1 cellular context compared by ENCODE assay signal in genomic region chr3:5238545-5238944, GRCh38.
TF ChIP-seq lines count a peak whose summit lies in the region.

No MANE protein-coding gene starts in this region.

TF ChIP-seq in K562, 482 proteins besides CTCF, POLR2A, EP300 and RAD21:
- TF ChIP-seq EZH2 (IDR thresholded peaks at IDR 0.05; ENCODE audit: borderline replicate concordance, low read depth, low read length) (no peak), BRF1 (IDR thresholded peaks at IDR 0.05; ENCODE audit: borderline replicate concordance, extremely low read depth, insufficient read length) (no peak), REST (CRISPR knock-in tag; IDR thresholded peaks at IDR 0.05; ENCODE audit: low read depth) (no peak), MXI1 (IDR thresholded peaks at IDR 0.05; ENCODE audit: low read depth, low read length) (no peak)
